Comparison of ENCODE assay signal across 1 cellular context in the genomic region with DNA sequence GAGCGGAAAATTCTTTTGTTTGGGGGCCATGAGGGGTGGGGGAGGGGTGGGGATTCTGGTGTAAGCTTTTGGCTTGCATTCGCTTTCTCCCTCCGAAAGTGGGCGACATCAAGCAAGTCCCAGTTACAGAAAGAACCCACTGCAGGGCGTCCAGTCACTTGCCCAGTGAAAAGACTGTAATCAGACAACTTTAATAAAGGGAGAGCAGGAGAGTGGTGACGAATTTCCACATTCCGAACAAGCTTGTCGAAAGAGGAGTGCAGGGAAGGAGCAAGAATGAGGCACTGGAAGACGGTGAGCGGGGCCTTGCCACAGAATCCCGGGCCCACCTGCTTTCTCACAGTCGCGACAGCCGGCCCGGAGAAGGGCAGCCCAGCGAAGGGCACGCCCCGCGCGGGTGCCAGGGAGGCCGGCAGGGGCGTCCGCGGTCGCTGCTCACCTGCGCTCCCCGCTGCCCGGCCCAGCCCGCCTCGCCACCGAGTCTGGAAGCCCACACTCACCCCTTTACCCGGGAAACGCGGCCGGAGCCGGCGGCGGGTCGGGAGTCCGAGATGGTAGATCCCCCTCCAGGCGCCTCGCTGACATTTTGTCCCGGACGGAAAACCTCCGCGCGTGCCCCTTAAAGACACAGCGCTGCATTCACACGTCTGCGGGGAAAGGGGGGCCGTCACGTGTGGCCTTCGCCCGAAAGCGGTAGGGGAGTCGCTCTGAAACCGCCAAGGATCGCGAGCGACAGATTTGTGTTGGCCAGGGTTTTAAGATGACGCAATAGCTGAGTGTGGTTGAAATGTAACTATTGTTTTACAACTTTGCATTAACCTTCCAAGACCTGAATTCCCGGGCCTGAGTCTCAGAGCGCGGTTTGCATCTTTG.
TF ChIP-seq lines count a peak whose summit lies in the region.

ZBED3 (minus strand) TSS at position 675 of the 873 bp plus-strand sequence. CDS start 9,407 bp downstream, outside the sequence.

TF ChIP-seq in HepG2, 621 proteins besides CTCF, POLR2A, EP300 and RAD21 (continued from another document and continues in another):
- peak; percentile 56; the same call in 1 of the 2 replicates for TF ChIP-seq ZNF350 (CRISPR knock-in tag; IDR thresholded peaks at IDR 0.05; ENCODE audit: borderline replicate concordance, low read depth)
- 0 out of 2 replicates have a peak, but pooled peaks have one; percentile 13 for TF ChIP-seq BCL6 (CRISPR knock-in tag; IDR thresholded peaks at IDR 0.05)
- no peak for TF ChIP-seq ZNF800 (CRISPR knock-in tag; IDR thresholded peaks at IDR 0.05)
- peak; percentile 63 for TF ChIP-seq ARID4A (CRISPR knock-in tag; IDR thresholded peaks at IDR 0.05; ENCODE audit: borderline replicate concordance)
- no peak for TF ChIP-seq PRMT3 (CRISPR knock-in tag; IDR thresholded peaks at IDR 0.05; ENCODE audit: borderline replicate concordance, low read depth)
- TF ChIP-seq ZNF432 (CRISPR knock-in tag; IDR thresholded peaks at IDR 0.05; ENCODE audit: borderline replicate concordance): no peak
- 0 out of 2 replicates have a peak, but pooled peaks have one; percentile 24 for TF ChIP-seq CREBL2 (CRISPR knock-in tag; IDR thresholded peaks at IDR 0.05; ENCODE audit: borderline replicate concordance)
- TF ChIP-seq ADNP (CRISPR knock-in tag; IDR thresholded peaks at IDR 0.05): no peak
- no peak for TF ChIP-seq ZNF572 (CRISPR knock-in tag; IDR thresholded peaks at IDR 0.05)
- no peak for TF ChIP-seq ZNF10 (CRISPR knock-in tag; IDR thresholded peaks at IDR 0.05; ENCODE audit: borderline replicate concordance, low read depth)
- no peak for TF ChIP-seq XBP1 (CRISPR knock-in tag; IDR thresholded peaks at IDR 0.05)
- peak; percentile 76 for TF ChIP-seq DMAP1 (CRISPR knock-in tag; IDR thresholded peaks at IDR 0.05)
- no peak for TF ChIP-seq NBN (conservative IDR thresholded peaks at IDR 0.05)
- peak; percentile 80; the same call in 1 of the 2 replicates for TF ChIP-seq SAFB2 (CRISPR knock-in tag; IDR thresholded peaks at IDR 0.05; ENCODE audit: borderline replicate concordance, low read depth)
- TF ChIP-seq TP53 (CRISPR knock-in tag; conservative IDR thresholded peaks at IDR 0.05): no peak
- no peak for TF ChIP-seq CEBPZ (IDR thresholded peaks at IDR 0.05; ENCODE audit: low read length)
- TF ChIP-seq ARNT2 (CRISPR knock-in tag; IDR thresholded peaks at IDR 0.05; ENCODE audit: low read depth): peak; percentile 7
- TF ChIP-seq ZBTB4 (CRISPR knock-in tag; IDR thresholded peaks at IDR 0.05; ENCODE audit: borderline replicate concordance): no peak
- TF ChIP-seq TBX2 (CRISPR knock-in tag; IDR thresholded peaks at IDR 0.05; ENCODE audit: borderline replicate concordance): peak; percentile 90
- TF ChIP-seq ATF6 (CRISPR knock-in tag; conservative IDR thresholded peaks at IDR 0.05): no peak
- no peak for TF ChIP-seq NCOA2 (CRISPR knock-in tag; IDR thresholded peaks at IDR 0.05)
- no peak for TF ChIP-seq PITX1 (CRISPR knock-in tag; IDR thresholded peaks at IDR 0.05)
- TF ChIP-seq TCF7 (IDR thresholded peaks at IDR 0.05; ENCODE audit: low read depth): no peak
- no peak for TF ChIP-seq CHD2 (IDR thresholded peaks at IDR 0.05; ENCODE audit: low read depth, low read length)
- TF ChIP-seq SP2 (CRISPR knock-in tag; IDR thresholded peaks at IDR 0.05): peak; percentile 47; the same call in 1 of the 2 replicates
- TF ChIP-seq, protein P1, sequence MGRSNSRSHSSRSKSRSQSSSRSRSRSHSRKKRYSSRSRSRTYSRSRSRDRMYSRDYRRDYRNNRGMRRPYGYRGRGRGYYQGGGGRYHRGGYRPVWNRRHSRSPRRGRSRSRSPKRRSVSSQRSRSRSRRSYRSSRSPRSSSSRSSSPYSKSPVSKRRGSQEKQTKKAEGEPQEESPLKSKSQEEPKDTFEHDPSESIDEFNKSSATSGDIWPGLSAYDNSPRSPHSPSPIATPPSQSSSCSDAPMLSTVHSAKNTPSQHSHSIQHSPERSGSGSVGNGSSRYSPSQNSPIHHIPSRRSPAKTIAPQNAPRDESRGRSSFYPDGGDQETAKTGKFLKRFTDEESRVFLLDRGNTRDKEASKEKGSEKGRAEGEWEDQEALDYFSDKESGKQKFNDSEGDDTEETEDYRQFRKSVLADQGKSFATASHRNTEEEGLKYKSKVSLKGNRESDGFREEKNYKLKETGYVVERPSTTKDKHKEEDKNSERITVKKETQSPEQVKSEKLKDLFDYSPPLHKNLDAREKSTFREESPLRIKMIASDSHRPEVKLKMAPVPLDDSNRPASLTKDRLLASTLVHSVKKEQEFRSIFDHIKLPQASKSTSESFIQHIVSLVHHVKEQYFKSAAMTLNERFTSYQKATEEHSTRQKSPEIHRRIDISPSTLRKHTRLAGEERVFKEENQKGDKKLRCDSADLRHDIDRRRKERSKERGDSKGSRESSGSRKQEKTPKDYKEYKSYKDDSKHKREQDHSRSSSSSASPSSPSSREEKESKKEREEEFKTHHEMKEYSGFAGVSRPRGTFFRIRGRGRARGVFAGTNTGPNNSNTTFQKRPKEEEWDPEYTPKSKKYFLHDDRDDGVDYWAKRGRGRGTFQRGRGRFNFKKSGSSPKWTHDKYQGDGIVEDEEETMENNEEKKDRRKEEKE (IDR thresholded peaks at IDR 0.05): no peak
- 0 out of 2 replicates have a peak, but pooled peaks have one; percentile 27 for TF ChIP-seq ZNF776 (CRISPR knock-in tag; IDR thresholded peaks at IDR 0.05)
- TF ChIP-seq HMG20B (CRISPR knock-in tag; conservative IDR thresholded peaks at IDR 0.05): no peak
- no peak for TF ChIP-seq KLF13 (CRISPR knock-in tag; IDR thresholded peaks at IDR 0.05)
- 0 out of 2 replicates have a peak, but pooled peaks have one; percentile 17 for TF ChIP-seq BORCS8-MEF2B (CRISPR knock-in tag; IDR thresholded peaks at IDR 0.05)
- TF ChIP-seq ZNF652 (CRISPR knock-in tag; IDR thresholded peaks at IDR 0.05; ENCODE audit: borderline replicate concordance, low read depth): no peak
- TF ChIP-seq ZNF605 (CRISPR knock-in tag; IDR thresholded peaks at IDR 0.05): peak; percentile 36
- TF ChIP-seq MAF1 (CRISPR knock-in tag; IDR thresholded peaks at IDR 0.05; ENCODE audit: borderline replicate concordance): no peak
- no peak for TF ChIP-seq ZNF101 (CRISPR knock-in tag; IDR thresholded peaks at IDR 0.05; ENCODE audit: borderline replicate concordance, low read depth)
- TF ChIP-seq CEBPB (IDR thresholded peaks at IDR 0.05; ENCODE audit: borderline replicate concordance, low read depth, low read length): peak; percentile 97
- TF ChIP-seq, protein P2, sequence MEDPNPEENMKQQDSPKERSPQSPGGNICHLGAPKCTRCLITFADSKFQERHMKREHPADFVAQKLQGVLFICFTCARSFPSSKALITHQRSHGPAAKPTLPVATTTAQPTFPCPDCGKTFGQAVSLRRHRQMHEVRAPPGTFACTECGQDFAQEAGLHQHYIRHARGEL (CRISPR knock-in tag; IDR thresholded peaks at IDR 0.05): no peak
- TF ChIP-seq PRPF4 (IDR thresholded peaks at IDR 0.05; ENCODE audit: low read depth, low read length, poor library complexity, severe bottlenecking): no peak
- TF ChIP-seq ZBTB7B (CRISPR knock-in tag; IDR thresholded peaks at IDR 0.05): peak; percentile 25; the same call in 1 of the 2 replicates
